In the genomic region with DNA sequence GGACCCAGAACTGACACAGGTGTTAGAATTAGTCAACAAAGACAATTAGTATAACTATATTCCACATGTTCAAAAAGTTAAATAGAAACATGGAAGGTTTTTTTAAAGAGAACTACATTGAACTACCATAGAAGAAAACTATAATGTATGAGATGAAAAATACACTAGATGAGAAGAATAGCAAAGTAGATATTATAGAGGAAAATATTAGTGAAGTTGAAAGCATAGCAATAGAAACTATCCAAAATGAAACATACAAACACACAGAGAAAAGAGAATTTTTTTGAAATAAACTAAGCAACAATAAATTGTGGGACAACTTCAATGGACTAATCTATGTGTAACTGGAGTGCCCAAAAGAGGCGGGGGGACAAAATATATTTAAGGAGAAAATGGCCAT, we compare ENCODE assay signal across 33 cellular contexts.
"Had no signal": no experiment of that assay in that cellular context is flagged by ENCODE, and none has a peak within 500 bp of the region (broad histone marks: within the 10 kb centered on the region; RNA-seq: fewer than 3 reads in every experiment).

No MANE protein-coding gene starts in this region.

- H3K36me3 ChIP-seq: adrenal gland, ascending aorta, brain microvascular endothelial cell, breast epithelium, cardiac muscle cell had no signal

- H3K4me1 ChIP-seq: adrenal gland, ascending aorta, breast epithelium had no signal

- FAIRE-seq: astrocyte, bronchial epithelial cell had no signal

- DNase-seq: activated effector memory CD4-positive, alpha-beta T cell treated with anti-CD3 and anti-CD28 coated beads, Interleukin-2, amount 50 U/mL, for 16 hours; activated effector memory CD4-positive, alpha-beta T cell treated with Interleukin-2 at 50 U/mL for 16 hours; activated gamma-delta T cell; activated gamma-delta T cell treated with Interleukin-2 at 50 U/mL for 16 hours; activated naive CD4-positive, alpha-beta T cell; activated naive CD4-positive, alpha-beta T cell treated with anti-CD3 and anti-CD28 coated beads for 36 hours; activated naive CD4-positive, alpha-beta T cell treated with anti-CD3 and anti-CD28 coated beads, Interleukin-2, amount 10 ng/mL, durations not matched to agents 7 days and 5 days; activated naive CD4-positive, alpha-beta T cell treated with anti-CD3 and anti-CD28 coated beads, Interleukin-2, amount 50 U/mL, for 16 hours; activated naive CD4-positive, alpha-beta T cell treated with Interleukin-2 at 50 U/mL for 16 hours; activated naive CD8-positive, alpha-beta T cell treated with anti-CD3 and anti-CD28 coated beads for 36 hours; activated naive CD8-positive, alpha-beta T cell treated with anti-CD3 and anti-CD28 coated beads, Interleukin-2, amount 10 ng/mL, durations not matched to agents 7 days and 5 days; activated naive CD8-positive, alpha-beta T cell treated with anti-CD3 and anti-CD28 coated beads, Interleukin-2, amount 50 U/mL, for 24 hours; activated T-cell treated with anti-CD3 and anti-CD28 coated beads, Interleukin-2, amount 50 U/mL, for 1 hour; activated T-cell treated with anti-CD3 and anti-CD28 coated beads, Interleukin-2, amount 50 U/mL, for 24 hours; activated T-cell treated with anti-CD3 and anti-CD28 coated beads, Interleukin-2, amount 50 U/mL, for 4 hours; activated T-cell treated with anti-CD3 and anti-CD28 coated beads, Interleukin-2, amount 50 U/mL, for 48 hours; activated T-cell treated with anti-CD3 and anti-CD28 coated beads, Interleukin-2, amount 50 U/mL, for 72 hours; adrenal gland; amniotic stem cell; amygdala; anterior cingulate cortex; aorta; body of pancreas; brain microvascular endothelial cell; central memory CD4-positive, alpha-beta T cell; cerebellar nuclear complex had no signal

- ATAC-seq: activated naive CD4-positive, alpha-beta T cell treated with anti-CD3 and anti-CD28 coated beads, Interleukin-2, amount 50 U/mL, for 72 hours; activated naive CD8-positive, alpha-beta T cell treated with anti-CD3 and anti-CD28 coated beads, Interleukin-2, amount 50 U/mL, for 24 hours; activated T-cell treated with anti-CD3 and anti-CD28 coated beads, Interleukin-2, amount 50 U/mL, for 4 hours; activated T-cell treated with anti-CD3 and anti-CD28 coated beads, Interleukin-2, amount 50 U/mL, for 72 hours; activated T-helper 17 cell treated with anti-CD3 and anti-CD28 coated beads, Interleukin-2, amount 50 U/mL, for 72 hours; body of pancreas had no signal

- H3K27me3 ChIP-seq: ascending aorta, body of pancreas, brain microvascular endothelial cell, breast epithelium, cardiac muscle cell had no signal

- H3K9me3 ChIP-seq: adrenal gland, ascending aorta, body of pancreas had no signal

- H3K4me3 ChIP-seq: adrenal gland, ascending aorta, body of pancreas, breast epithelium, cardiac muscle cell had no signal

- H3K27ac ChIP-seq: adrenal gland, ascending aorta, body of pancreas, brain microvascular endothelial cell, breast epithelium, cardiac muscle cell had no signal
